In genomic region chr5:140157032-140157781, GRCh38 we compare ENCODE assay signal across 8 cellular contexts. TPM values are rescaled to one million over a fixed set of nuclear protein-coding genes. Genes with fewer than 3 reads are reported as not detected.
A peak's percentile ranks its signal among the peaks of the same experiment; 100 is the strongest.
DNase-seq lines count a peak whose midpoint lies in the region; ATAC-seq and TF ChIP-seq lines count a peak whose summit lies in the region.

No MANE protein-coding gene starts in this region.

- peak; percentile 79 for TF ChIP-seq CTCF in WI38 (IDR thresholded peaks at IDR 0.05; ENCODE audit: low read depth, low read length)
- TF ChIP-seq CTCF in mammary epithelial cell (conservative IDR thresholded peaks at IDR 0.05 in 1 of 2, IDR thresholded peaks at IDR 0.05 in 1 of 2; ENCODE audit: extremely low read depth in 1 of 2, insufficient read depth in 1 of 2, low read depth in 1 of 2, low read length in 2 of 2) = peak; percentile 73 to 90

- H2AFZ ChIP-seq in mammary epithelial cell (ENCODE audit: low read depth, low read length) = peak overlapping the region; percentile 81

- no peak overlapping the region for H3K4me3 ChIP-seq in WI38 (ENCODE audit: low read depth, low read length)
- peak overlapping the region in 2 of 3 experiments; percentile 23 to 41 for H3K4me3 ChIP-seq in mammary epithelial cell (replicated peaks in 1 of 3; ENCODE audit: insufficient read depth in 1 of 3, low read depth in 2 of 3, low read length in 3 of 3)

- H3K27ac ChIP-seq in mammary epithelial cell (ENCODE audit: insufficient read depth, low read depth, low read length) = peak overlapping the region; percentile 9

- CTCF ChIA-PET in mammary epithelial cell (lab: Charles Lee; ENCODE audit: low non-redundant PET) = no interaction called here

- no peaks in the 10 kb centered on the region for H3K9me3 ChIP-seq in mammary epithelial cell (replicated peaks; ENCODE audit: insufficient read depth, low read length)

- peak overlapping the region; percentile 26 for H3K9ac ChIP-seq in mammary epithelial cell (ENCODE audit: insufficient read depth, low read length)

- WGBS in mammary epithelial cell (ENCODE audit: low coverage, missing lambda C conversion rate) = 19% methylated on average over 13 of the region's 30 CpGs

- in situ Hi-C loops in mammary epithelial cell (cut with MboI; ENCODE audit: low sequenced_read_pairs in 2 of 2) = loop anchor here (5.0 to 25.0 kb wide), 2 partner anchors 85 to 370 kb away; partner anchors contain the start of gene PSD2 (in 2 of the 2)

- dilution Hi-C loops in mammary epithelial cell (cut with HindIII; ENCODE audit: low sequenced_read_pairs) = no loop called here

- no TSS peak for BruUV-seq in mammary epithelial cell (replicated peaks; lab: Mats Ljungman, UMichigan)

- no peaks in the 10 kb centered on the region for H3K79me2 ChIP-seq in mammary epithelial cell (ENCODE audit: insufficient read depth, low read length)

- DNase-seq in A172 (ENCODE audit: low spot score) = peak; percentile 79
- peak; percentile 91 for DNase-seq in NCI-H2196 (lab: John Stamatoyannopoulos, UW; ENCODE audit: unreplicated experiment)
- DNase-seq in mammary epithelial cell = peak; percentile 66
- peak; percentile 95 for DNase-seq in islet precursor cell
- peak; percentile 80 to 91 (median 82) for DNase-seq in stimulated activated CD4-positive, alpha-beta T cell treated with anti-CD3 and anti-CD28 coated beads, Interleukin-12 subunit alpha, Interleukin-12 subunit beta, amount 100 ng/mL, for 48 hours (ENCODE audit: low read depth in 2 of 3, low spot score in 1 of 3)

- H3K4me1 ChIP-seq in mammary epithelial cell (ENCODE audit: insufficient read depth, low read length) = peaks cover 8% of the 10 kb centered on the region

- H3K36me3 ChIP-seq in mammary epithelial cell (ENCODE audit: insufficient read depth, low read length) = no peaks in the 10 kb centered on the region

- ATAC-seq in GM18520 (IDR thresholded peaks at IDR 0.05; ENCODE audit: unreplicated experiment) = peak; percentile 82
- peak; percentile 98 for ATAC-seq in HG03066 (IDR thresholded peaks at IDR 0.05; ENCODE audit: low read depth, unreplicated experiment)

- no peaks in the 10 kb centered on the region for H4K20me1 ChIP-seq in mammary epithelial cell (ENCODE audit: insufficient read depth, low read length)

- no peaks in the 10 kb centered on the region for H3K27me3 ChIP-seq in mammary epithelial cell (ENCODE audit: insufficient read depth, low read length)

- intact Hi-C loops in mammary epithelial cell (cut with micrococcal nuclease) = loop anchor here (1.0 to 10.0 kb wide), 6 partner anchors 13 to 370 kb away; no protein-coding TSS in a partner anchor

- peak overlapping the region; percentile 70 for H3K4me2 ChIP-seq in mammary epithelial cell (ENCODE audit: insufficient read depth, low read depth, low read length)

RNA-seq across cellular contexts. Expression of gene CYSTM1, which starts 17.8 kb away (rescaled TPM):
- 48.4 and 54.9 TPM in 2 replicates for total RNA-seq in A172 (2014; rRNA removed; shearing (Covaris generic))
- 10 to 100 TPM; 27.5 to 31.7 TPM for total RNA-seq in mammary epithelial cell
- polyA plus RNA-seq in mammary epithelial cell = 32.6 TPM
- polyA minus RNA-seq in mammary epithelial cell = 36.9 TPM

RNA-seq across cellular contexts. Expression of gene IGIP, which starts 31.5 kb away (rescaled TPM):
- 2.5 and 3.2 TPM in 2 replicates for total RNA-seq in A172 (2014; rRNA removed; shearing (Covaris generic))
- total RNA-seq in mammary epithelial cell = 1 to 10 TPM; 3.4 to 4.5 TPM
- polyA plus RNA-seq in mammary epithelial cell = 0.62 TPM
- 4.4 TPM for polyA minus RNA-seq in mammary epithelial cell

RNA-seq across cellular contexts. Expression of gene PURA, which starts 43.3 kb away (rescaled TPM):
- 10.6 and 11.5 TPM in 2 replicates for total RNA-seq in A172 (2014; rRNA removed; shearing (Covaris generic))
- 10 to 100 TPM; 10.8 to 15.2 TPM for total RNA-seq in mammary epithelial cell
- 3.3 TPM for polyA plus RNA-seq in mammary epithelial cell
- 5.6 TPM for polyA minus RNA-seq in mammary epithelial cell
